Comparison of ENCODE assay signal across 1 cellular context in the genomic region with DNA sequence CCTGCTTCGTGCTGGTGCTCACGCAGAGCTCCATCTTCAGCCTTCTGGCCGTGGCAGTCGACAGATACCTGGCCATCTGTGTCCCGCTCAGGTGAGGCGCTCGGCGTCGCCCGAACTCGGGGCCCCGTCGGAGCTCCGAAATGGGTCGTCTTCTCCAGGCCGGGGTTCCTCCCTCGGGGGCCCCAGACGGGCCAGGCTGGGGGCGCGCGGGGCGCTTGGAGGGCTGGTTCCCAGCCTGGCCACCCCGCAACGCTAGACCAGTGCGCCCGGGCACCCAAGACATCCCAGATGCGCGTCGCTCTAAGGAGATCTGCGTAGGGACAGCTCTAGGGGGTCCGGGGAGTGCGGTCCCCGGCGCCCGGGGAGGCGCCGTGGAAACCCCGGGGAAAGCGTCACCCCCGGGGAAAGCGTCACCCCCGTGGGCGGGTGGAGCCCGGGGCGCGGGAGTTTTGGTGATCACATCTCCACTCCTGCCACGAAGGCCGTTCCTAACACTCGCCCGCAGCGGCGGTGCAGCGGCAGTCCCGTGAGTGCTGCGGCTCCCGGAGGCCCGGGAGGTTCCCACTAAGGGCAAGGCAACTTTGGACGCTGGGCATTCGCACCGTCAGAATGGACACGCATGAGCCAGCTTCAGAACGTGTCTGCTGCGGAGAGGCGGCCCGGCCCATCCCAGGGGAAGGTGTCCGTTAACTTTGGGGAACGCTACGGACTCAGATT.
TF ChIP-seq lines count a peak whose summit lies in the region.

No MANE protein-coding gene starts in this region.

TF ChIP-seq in HepG2, 621 proteins besides CTCF, POLR2A, EP300 and RAD21 (continued from another document and continues in another):
- TF ChIP-seq ZIK1 (CRISPR knock-in tag; IDR thresholded peaks at IDR 0.05; ENCODE audit: borderline replicate concordance, low read depth) (no peak), KDM5B (CRISPR knock-in tag; IDR thresholded peaks at IDR 0.05; ENCODE audit: borderline replicate concordance) (peak; percentile 27; the same call in 1 of the 2 replicates), ZNF17 (CRISPR knock-in tag; IDR thresholded peaks at IDR 0.05) (no peak), AKAP8 (CRISPR knock-in tag; IDR thresholded peaks at IDR 0.05) (no peak), SMYD3 (CRISPR knock-in tag; IDR thresholded peaks at IDR 0.05) (no peak), KLF16 (CRISPR knock-in tag; IDR thresholded peaks at IDR 0.05) (no peak), ZKSCAN5 (CRISPR knock-in tag; IDR thresholded peaks at IDR 0.05) (no peak), SMAD1 (CRISPR knock-in tag; IDR thresholded peaks at IDR 0.05; ENCODE audit: borderline replicate concordance, low read depth) (peak; percentile 63; the same call in 1 of the 2 replicates), ZNF333 (CRISPR knock-in tag; IDR thresholded peaks at IDR 0.05; ENCODE audit: borderline replicate concordance) (peak; percentile 20; the same call in 1 of the 2 replicates), ZNF235 (CRISPR knock-in tag; IDR thresholded peaks at IDR 0.05; ENCODE audit: borderline replicate concordance) (0 out of 2 replicates have a peak, but pooled peaks have one; percentile 39), KLF13 (CRISPR knock-in tag; IDR thresholded peaks at IDR 0.05) (0 out of 2 replicates have a peak, but pooled peaks have one; percentile 3), TMF1 (CRISPR knock-in tag; IDR thresholded peaks at IDR 0.05; ENCODE audit: low read depth) (peak; percentile 10; the same call in 1 of the 2 replicates), TARDBP (CRISPR knock-in tag; IDR thresholded peaks at IDR 0.05) (0 out of 2 replicates have a peak, but pooled peaks have one; percentile 22), POLR2G (IDR thresholded peaks at IDR 0.05; ENCODE audit: low read depth, low read length) (no peak), SATB2 (CRISPR knock-in tag; IDR thresholded peaks at IDR 0.05) (0 out of 2 replicates have a peak, but pooled peaks have one; percentile 14), ZBTB38 (CRISPR knock-in tag; IDR thresholded peaks at IDR 0.05) (no peak), ZNF7 (CRISPR knock-in tag; IDR thresholded peaks at IDR 0.05) (no peak), REL (CRISPR knock-in tag; conservative IDR thresholded peaks at IDR 0.05) (no peak), MXI1 (IDR thresholded peaks at IDR 0.05; ENCODE audit: borderline replicate concordance, low read depth, low read length) (no peak), ZNF326 (CRISPR knock-in tag; IDR thresholded peaks at IDR 0.05; ENCODE audit: borderline replicate concordance) (no peak), HOXA3 (CRISPR knock-in tag; IDR thresholded peaks at IDR 0.05) (no peak), THAP11 (CRISPR knock-in tag; IDR thresholded peaks at IDR 0.05) (no peak), ZMYM4 (CRISPR knock-in tag; IDR thresholded peaks at IDR 0.05) (no peak), ZNF75D (CRISPR knock-in tag; IDR thresholded peaks at IDR 0.05; ENCODE audit: borderline replicate concordance) (peak; percentile 50; the same call in 1 of the 2 replicates), ZNF547 (CRISPR knock-in tag; IDR thresholded peaks at IDR 0.05) (no peak), HMG20A (CRISPR knock-in tag; IDR thresholded peaks at IDR 0.05; ENCODE audit: borderline replicate concordance) (no peak), MYC (CRISPR knock-in tag; IDR thresholded peaks at IDR 0.05; ENCODE audit: borderline replicate concordance) (no peak), RBM39 (IDR thresholded peaks at IDR 0.05; ENCODE audit: low read depth, low read length, poor library complexity, severe bottlenecking) (peak; percentile 62), FOXA1 (IDR thresholded peaks at IDR 0.05) (no peak), FOXA1 (CRISPR knock-in tag; IDR thresholded peaks at IDR 0.05) (no peak), ZSCAN9 (CRISPR knock-in tag; IDR thresholded peaks at IDR 0.05; ENCODE audit: borderline replicate concordance) (no peak), ZC3H13 (CRISPR knock-in tag; IDR thresholded peaks at IDR 0.05) (0 out of 2 replicates have a peak, but pooled peaks have one; percentile 51), ZEB1 (IDR thresholded peaks at IDR 0.05; ENCODE audit: insufficient replicate concordance, low read depth) (no peak), GATAD2A (CRISPR knock-in tag; IDR thresholded peaks at IDR 0.05) (0 out of 2 replicates have a peak, but pooled peaks have one; percentile 14), ZFP90 (CRISPR knock-in tag; IDR thresholded peaks at IDR 0.05; ENCODE audit: borderline replicate concordance) (no peak), KMT2B (CRISPR knock-in tag; IDR thresholded peaks at IDR 0.05) (peak; percentile 28; the same call in 1 of the 2 replicates), ZFP37 (CRISPR knock-in tag; IDR thresholded peaks at IDR 0.05; ENCODE audit: borderline replicate concordance) (no peak), MTF2 (CRISPR knock-in tag; IDR thresholded peaks at IDR 0.05; ENCODE audit: borderline replicate concordance) (no peak), ZNF354B (CRISPR knock-in tag; IDR thresholded peaks at IDR 0.05) (0 out of 2 replicates have a peak, but pooled peaks have one; percentile 35), HNRNPLL (IDR thresholded peaks at IDR 0.05; ENCODE audit: low read depth, low read length, poor library complexity, severe bottlenecking) (peak; percentile 73), ZNF790 (CRISPR knock-in tag; IDR thresholded peaks at IDR 0.05; ENCODE audit: borderline replicate concordance) (peak; percentile 68; the same call in 1 of the 2 replicates), ZNF121 (CRISPR knock-in tag; IDR thresholded peaks at IDR 0.05) (no peak), THYN1 (CRISPR knock-in tag; IDR thresholded peaks at IDR 0.05; ENCODE audit: borderline replicate concordance, low read depth) (no peak), ZNF543 (CRISPR knock-in tag; IDR thresholded peaks at IDR 0.05) (no peak), PAF1 (CRISPR knock-in tag; IDR thresholded peaks at IDR 0.05) (no peak), ZSCAN12 (CRISPR knock-in tag; IDR thresholded peaks at IDR 0.05) (no peak), KAT2B (IDR thresholded peaks at IDR 0.05; ENCODE audit: borderline replicate concordance, low read depth, low read length) (no peak), NFYB (CRISPR knock-in tag; IDR thresholded peaks at IDR 0.05) (no peak)
- TF ChIP-seq, protein P1, sequence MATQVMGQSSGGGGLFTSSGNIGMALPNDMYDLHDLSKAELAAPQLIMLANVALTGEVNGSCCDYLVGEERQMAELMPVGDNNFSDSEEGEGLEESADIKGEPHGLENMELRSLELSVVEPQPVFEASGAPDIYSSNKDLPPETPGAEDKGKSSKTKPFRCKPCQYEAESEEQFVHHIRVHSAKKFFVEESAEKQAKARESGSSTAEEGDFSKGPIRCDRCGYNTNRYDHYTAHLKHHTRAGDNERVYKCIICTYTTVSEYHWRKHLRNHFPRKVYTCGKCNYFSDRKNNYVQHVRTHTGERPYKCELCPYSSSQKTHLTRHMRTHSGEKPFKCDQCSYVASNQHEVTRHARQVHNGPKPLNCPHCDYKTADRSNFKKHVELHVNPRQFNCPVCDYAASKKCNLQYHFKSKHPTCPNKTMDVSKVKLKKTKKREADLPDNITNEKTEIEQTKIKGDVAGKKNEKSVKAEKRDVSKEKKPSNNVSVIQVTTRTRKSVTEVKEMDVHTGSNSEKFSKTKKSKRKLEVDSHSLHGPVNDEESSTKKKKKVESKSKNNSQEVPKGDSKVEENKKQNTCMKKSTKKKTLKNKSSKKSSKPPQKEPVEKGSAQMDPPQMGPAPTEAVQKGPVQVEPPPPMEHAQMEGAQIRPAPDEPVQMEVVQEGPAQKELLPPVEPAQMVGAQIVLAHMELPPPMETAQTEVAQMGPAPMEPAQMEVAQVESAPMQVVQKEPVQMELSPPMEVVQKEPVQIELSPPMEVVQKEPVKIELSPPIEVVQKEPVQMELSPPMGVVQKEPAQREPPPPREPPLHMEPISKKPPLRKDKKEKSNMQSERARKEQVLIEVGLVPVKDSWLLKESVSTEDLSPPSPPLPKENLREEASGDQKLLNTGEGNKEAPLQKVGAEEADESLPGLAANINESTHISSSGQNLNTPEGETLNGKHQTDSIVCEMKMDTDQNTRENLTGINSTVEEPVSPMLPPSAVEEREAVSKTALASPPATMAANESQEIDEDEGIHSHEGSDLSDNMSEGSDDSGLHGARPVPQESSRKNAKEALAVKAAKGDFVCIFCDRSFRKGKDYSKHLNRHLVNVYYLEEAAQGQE (IDR thresholded peaks at IDR 0.05; ENCODE audit: borderline replicate concordance in 1 of 2, low read depth in 1 of 2, low read length in 2 of 2), result no peak
- TF ChIP-seq, protein P2, sequence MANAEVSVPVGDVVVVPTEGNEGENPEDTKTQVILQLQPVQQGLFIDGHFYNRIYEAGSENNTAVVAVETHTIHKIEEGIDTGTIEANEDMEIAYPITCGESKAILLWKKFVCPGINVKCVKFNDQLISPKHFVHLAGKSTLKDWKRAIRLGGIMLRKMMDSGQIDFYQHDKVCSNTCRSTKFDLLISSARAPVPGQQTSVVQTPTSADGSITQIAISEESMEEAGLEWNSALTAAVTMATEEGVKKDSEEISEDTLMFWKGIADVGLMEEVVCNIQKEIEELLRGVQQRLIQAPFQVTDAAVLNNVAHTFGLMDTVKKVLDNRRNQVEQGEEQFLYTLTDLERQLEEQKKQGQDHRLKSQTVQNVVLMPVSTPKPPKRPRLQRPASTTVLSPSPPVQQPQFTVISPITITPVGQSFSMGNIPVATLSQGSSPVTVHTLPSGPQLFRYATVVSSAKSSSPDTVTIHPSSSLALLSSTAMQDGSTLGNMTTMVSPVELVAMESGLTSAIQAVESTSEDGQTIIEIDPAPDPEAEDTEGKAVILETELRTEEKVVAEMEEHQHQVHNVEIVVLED (CRISPR knock-in tag; IDR thresholded peaks at IDR 0.05; ENCODE audit: borderline replicate concordance), result 0 out of 2 replicates have a peak, but pooled peaks have one; percentile 50
- TF ChIP-seq, protein P3, sequence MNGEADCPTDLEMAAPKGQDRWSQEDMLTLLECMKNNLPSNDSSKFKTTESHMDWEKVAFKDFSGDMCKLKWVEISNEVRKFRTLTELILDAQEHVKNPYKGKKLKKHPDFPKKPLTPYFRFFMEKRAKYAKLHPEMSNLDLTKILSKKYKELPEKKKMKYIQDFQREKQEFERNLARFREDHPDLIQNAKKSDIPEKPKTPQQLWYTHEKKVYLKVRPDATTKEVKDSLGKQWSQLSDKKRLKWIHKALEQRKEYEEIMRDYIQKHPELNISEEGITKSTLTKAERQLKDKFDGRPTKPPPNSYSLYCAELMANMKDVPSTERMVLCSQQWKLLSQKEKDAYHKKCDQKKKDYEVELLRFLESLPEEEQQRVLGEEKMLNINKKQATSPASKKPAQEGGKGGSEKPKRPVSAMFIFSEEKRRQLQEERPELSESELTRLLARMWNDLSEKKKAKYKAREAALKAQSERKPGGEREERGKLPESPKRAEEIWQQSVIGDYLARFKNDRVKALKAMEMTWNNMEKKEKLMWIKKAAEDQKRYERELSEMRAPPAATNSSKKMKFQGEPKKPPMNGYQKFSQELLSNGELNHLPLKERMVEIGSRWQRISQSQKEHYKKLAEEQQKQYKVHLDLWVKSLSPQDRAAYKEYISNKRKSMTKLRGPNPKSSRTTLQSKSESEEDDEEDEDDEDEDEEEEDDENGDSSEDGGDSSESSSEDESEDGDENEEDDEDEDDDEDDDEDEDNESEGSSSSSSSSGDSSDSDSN (CRISPR knock-in tag; IDR thresholded peaks at IDR 0.05), result peak; percentile 12; the same call in 1 of the 2 replicates
- TF ChIP-seq, protein P4, sequence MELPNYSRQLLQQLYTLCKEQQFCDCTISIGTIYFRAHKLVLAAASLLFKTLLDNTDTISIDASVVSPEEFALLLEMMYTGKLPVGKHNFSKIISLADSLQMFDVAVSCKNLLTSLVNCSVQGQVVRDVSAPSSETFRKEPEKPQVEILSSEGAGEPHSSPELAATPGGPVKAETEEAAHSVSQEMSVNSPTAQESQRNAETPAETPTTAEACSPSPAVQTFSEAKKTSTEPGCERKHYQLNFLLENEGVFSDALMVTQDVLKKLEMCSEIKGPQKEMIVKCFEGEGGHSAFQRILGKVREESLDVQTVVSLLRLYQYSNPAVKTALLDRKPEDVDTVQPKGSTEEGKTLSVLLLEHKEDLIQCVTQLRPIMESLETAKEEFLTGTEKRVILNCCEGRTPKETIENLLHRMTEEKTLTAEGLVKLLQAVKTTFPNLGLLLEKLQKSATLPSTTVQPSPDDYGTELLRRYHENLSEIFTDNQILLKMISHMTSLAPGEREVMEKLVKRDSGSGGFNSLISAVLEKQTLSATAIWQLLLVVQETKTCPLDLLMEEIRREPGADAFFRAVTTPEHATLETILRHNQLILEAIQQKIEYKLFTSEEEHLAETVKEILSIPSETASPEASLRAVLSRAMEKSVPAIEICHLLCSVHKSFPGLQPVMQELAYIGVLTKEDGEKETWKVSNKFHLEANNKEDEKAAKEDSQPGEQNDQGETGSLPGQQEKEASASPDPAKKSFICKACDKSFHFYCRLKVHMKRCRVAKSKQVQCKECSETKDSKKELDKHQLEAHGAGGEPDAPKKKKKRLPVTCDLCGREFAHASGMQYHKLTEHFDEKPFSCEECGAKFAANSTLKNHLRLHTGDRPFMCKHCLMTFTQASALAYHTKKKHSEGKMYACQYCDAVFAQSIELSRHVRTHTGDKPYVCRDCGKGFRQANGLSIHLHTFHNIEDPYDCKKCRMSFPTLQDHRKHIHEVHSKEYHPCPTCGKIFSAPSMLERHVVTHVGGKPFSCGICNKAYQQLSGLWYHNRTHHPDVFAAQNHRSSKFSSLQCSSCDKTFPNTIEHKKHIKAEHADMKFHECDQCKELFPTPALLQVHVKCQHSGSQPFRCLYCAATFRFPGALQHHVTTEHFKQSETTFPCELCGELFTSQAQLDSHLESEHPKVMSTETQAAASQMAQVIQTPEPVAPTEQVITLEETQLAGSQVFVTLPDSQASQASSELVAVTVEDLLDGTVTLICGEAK (IDR thresholded peaks at IDR 0.05), result no peak
- TF ChIP-seq, protein P4 (CRISPR knock-in tag; IDR thresholded peaks at IDR 0.05), result 0 out of 2 replicates have a peak, but pooled peaks have one; percentile 5
